8 cellular contexts compared by ENCODE assay signal in genomic region chr5:150560401-150561191, GRCh38. TPM values are rescaled to one million over a fixed set of nuclear protein-coding genes. Genes with fewer than 3 reads are reported as not detected.
DNase-seq lines count a peak whose midpoint lies in the region; ATAC-seq and TF ChIP-seq lines count a peak whose summit lies in the region.

No MANE protein-coding gene starts in this region.

- POLR2A ChIA-PET in activated CD8-positive, alpha-beta T cell treated with anti-CD3 and anti-CD28 coated beads, Interleukin-2, amount 10 ng/mL, durations not matched to agents 7 days and 5 days (lab: Charles Lee): no interaction called here

- H3K27ac Mint-ChIP-seq in CD4-positive, CD25-positive, alpha-beta regulatory T cell: no peak overlapping the region
- no peak overlapping the region for H3K27ac Mint-ChIP-seq in activated CD8-positive, alpha-beta T cell treated with anti-CD3 and anti-CD28 coated beads, Interleukin-2, amount 10 ng/mL, durations not matched to agents 7 days and 5 days
- peak overlapping the region; percentile 63 for H3K27ac Mint-ChIP-seq in endodermal cell

- WGBS in endodermal cell (ENCODE audit: insufficient coverage in 1 of 2, insufficient read length in 1 of 2), 2 experiments: 35 to 36% methylated on average over 8 of the region's 11 CpGs
- 14 to 28% methylated on average over 6 to 8 of the region's 11 CpGs for WGBS in mesodermal cell (ENCODE audit: insufficient coverage in 2 of 2), 2 experiments

- ATAC-seq in CD4-positive, CD25-positive, alpha-beta regulatory T cell (ENCODE audit: low read depth in 2 of 2): peak; percentile 78 to 90
- peak; percentile 67 for ATAC-seq in HG03565 (IDR thresholded peaks at IDR 0.05; ENCODE audit: unreplicated experiment)
- ATAC-seq in activated CD8-positive, alpha-beta T cell treated with anti-CD3 and anti-CD28 coated beads, Interleukin-2, amount 10 ng/mL, durations not matched to agents 7 days and 5 days: peak; percentile 94

- H3K36me3 Mint-ChIP-seq in CD4-positive, CD25-positive, alpha-beta regulatory T cell: no peaks in the 10 kb centered on the region
- no peaks in the 10 kb centered on the region for H3K36me3 Mint-ChIP-seq in activated CD8-positive, alpha-beta T cell treated with anti-CD3 and anti-CD28 coated beads, Interleukin-2, amount 10 ng/mL, durations not matched to agents 7 days and 5 days (ENCODE audit: low read depth)
- H3K36me3 Mint-ChIP-seq in endodermal cell (ENCODE audit: low read depth): peaks cover 12% of the 10 kb centered on the region

- no peak overlapping the region for H3K4me3 Mint-ChIP-seq in CD4-positive, CD25-positive, alpha-beta regulatory T cell
- no peak overlapping the region for H3K4me3 Mint-ChIP-seq in activated CD8-positive, alpha-beta T cell treated with anti-CD3 and anti-CD28 coated beads, Interleukin-2, amount 10 ng/mL, durations not matched to agents 7 days and 5 days
- no peak overlapping the region for H3K4me3 Mint-ChIP-seq in endodermal cell

- no peaks in the 10 kb centered on the region for H3K27me3 ChIP-seq in CD4-positive, CD25-positive, alpha-beta regulatory T cell (ENCODE audit: control insufficient read depth, insufficient read depth, low read length)
- H3K27me3 ChIP-seq in endodermal cell (ENCODE audit: control insufficient read depth, insufficient read depth, low read length, poor library complexity, severe bottlenecking): no peaks in the 10 kb centered on the region

- no peak overlapping the region for H3K27ac ChIP-seq in CD4-positive, CD25-positive, alpha-beta regulatory T cell (ENCODE audit: insufficient read depth, low read length, poor library complexity, severe bottlenecking)
- peak overlapping the region; percentile 54 for H3K27ac ChIP-seq in endodermal cell (ENCODE audit: low read depth, low read length)
- H3K27ac ChIP-seq in mesodermal cell (ENCODE audit: low read depth, low read length, severe bottlenecking): peak overlapping the region; percentile 25

- no peak overlapping the region for H3K9ac ChIP-seq in endodermal cell (ENCODE audit: extremely low read depth, low read length, poor library complexity, severe bottlenecking)

- H3K9me3 ChIP-seq in CD4-positive, CD25-positive, alpha-beta regulatory T cell (ENCODE audit: control insufficient read depth in 2 of 2, low read length in 2 of 2): no peaks in the 10 kb centered on the region
- H3K9me3 ChIP-seq in endodermal cell (ENCODE audit: control insufficient read depth, low read length): peaks cover 11% of the 10 kb centered on the region
- peaks cover 6% of the 10 kb centered on the region for H3K9me3 ChIP-seq in mesodermal cell (ENCODE audit: control insufficient read depth, low read length)

- H3K4me1 ChIP-seq in CD4-positive, CD25-positive, alpha-beta regulatory T cell (ENCODE audit: control insufficient read depth, insufficient read depth, low read length, poor library complexity, severe bottlenecking): peaks cover 3% of the 10 kb centered on the region
- H3K4me1 ChIP-seq in endodermal cell (ENCODE audit: control insufficient read depth, insufficient read depth, low read length) (peaks cover 8% of the 10 kb centered on the region), mesodermal cell (ENCODE audit: control insufficient read depth, insufficient read depth, low read length, poor library complexity, severe bottlenecking) (peaks cover 10% of the 10 kb centered on the region)

- peaks cover 0 to 2% (median 0%) of the 10 kb centered on the region in 4 donors for H3K4me1 Mint-ChIP-seq in CD4-positive, CD25-positive, alpha-beta regulatory T cell
- H3K4me1 Mint-ChIP-seq in activated CD8-positive, alpha-beta T cell treated with anti-CD3 and anti-CD28 coated beads, Interleukin-2, amount 10 ng/mL, durations not matched to agents 7 days and 5 days (ENCODE audit: low read depth): peaks cover 4% of the 10 kb centered on the region
- peaks cover 16% of the 10 kb centered on the region for H3K4me1 Mint-ChIP-seq in endodermal cell

- H3K27me3 Mint-ChIP-seq in CD4-positive, CD25-positive, alpha-beta regulatory T cell: no peaks in the 10 kb centered on the region
- H3K27me3 Mint-ChIP-seq in activated CD8-positive, alpha-beta T cell treated with anti-CD3 and anti-CD28 coated beads, Interleukin-2, amount 10 ng/mL, durations not matched to agents 7 days and 5 days (ENCODE audit: low read depth): peaks cover 2% of the 10 kb centered on the region
- H3K27me3 Mint-ChIP-seq in endodermal cell (ENCODE audit: insufficient read depth): no peaks in the 10 kb centered on the region

- no peaks in the 10 kb centered on the region for H3K9me3 Mint-ChIP-seq in CD4-positive, CD25-positive, alpha-beta regulatory T cell
- no peaks in the 10 kb centered on the region for H3K9me3 Mint-ChIP-seq in activated CD8-positive, alpha-beta T cell treated with anti-CD3 and anti-CD28 coated beads, Interleukin-2, amount 10 ng/mL, durations not matched to agents 7 days and 5 days (ENCODE audit: insufficient read depth)
- H3K9me3 Mint-ChIP-seq in endodermal cell: peaks cover 15% of the 10 kb centered on the region

- no peaks in the 10 kb centered on the region for H3K36me3 ChIP-seq in CD4-positive, CD25-positive, alpha-beta regulatory T cell (ENCODE audit: control insufficient read depth, insufficient read depth, low read length)
- H3K36me3 ChIP-seq in endodermal cell (ENCODE audit: control insufficient read depth, insufficient read depth, low read length) (peaks cover 11% of the 10 kb centered on the region), mesodermal cell (ENCODE audit: control insufficient read depth, insufficient read depth, low read length) (peaks cover 18% of the 10 kb centered on the region)

- no peak overlapping the region for H3K4me3 ChIP-seq in CD4-positive, CD25-positive, alpha-beta regulatory T cell (ENCODE audit: low read depth, low read length)
- H3K4me3 ChIP-seq in endodermal cell (ENCODE audit: low read length) (no peak overlapping the region), mesodermal cell (ENCODE audit: extremely low read depth, insufficient read depth, low read length, poor library complexity, severe bottlenecking) (no peak overlapping the region)

- CTCF ChIA-PET in activated CD8-positive, alpha-beta T cell treated with anti-CD3 and anti-CD28 coated beads, Interleukin-2, amount 10 ng/mL, durations not matched to agents 7 days and 5 days (lab: Charles Lee): interaction anchor here (0.6 to 3.8 kb wide), 27 partner anchors 8 to 605 kb away, joined by 3 to 42 read pairs (median 4); partner anchors contain the start of genes IRGM, RBM22 and SMIM3

- DNase-seq in CD4-positive, CD25-positive, alpha-beta regulatory T cell: peak; percentile 69 to 78 (median 76)
- DNase-seq in GM19240 (ENCODE audit: insufficient read length, low spot score): peak; percentile 76
- DNase-seq in NCI-H82 treated with DMSO at 0.1 percent for 48 hours (lab: John Stamatoyannopoulos, UW; ENCODE audit: unreplicated experiment): peak; percentile 47
- DNase-seq in activated CD8-positive, alpha-beta T cell treated with anti-CD3 and anti-CD28 coated beads, Interleukin-2, amount 10 ng/mL, durations not matched to agents 7 days and 5 days: peak; percentile 91
- DNase-seq in endodermal cell: peak; percentile 95
- DNase-seq in stimulated activated CD8-positive, alpha-beta memory T cell treated with anti-CD3 and anti-CD28 coated beads, Interleukin-4, amount 100 ng/mL, for 4 hours (ENCODE audit: low read depth in 2 of 2, low spot score in 1 of 2): peak; percentile 56 to 93

- TF ChIP-seq CTCF in endodermal cell (conservative IDR thresholded peaks at IDR 0.05): peak; percentile 92

RNA-seq across cellular contexts. Expression of gene NDST1, which starts 52.7 kb away (rescaled TPM):
- total RNA-seq in CD4-positive, CD25-positive, alpha-beta regulatory T cell: 2.4 TPM
- polyA plus RNA-seq in CD4-positive, CD25-positive, alpha-beta regulatory T cell: not detected
- total RNA-seq in activated CD8-positive, alpha-beta T cell treated with anti-CD3 and anti-CD28 coated beads, Interleukin-2, amount 10 ng/mL, durations not matched to agents 7 days and 5 days: under 1 TPM; 0.63 TPM
- 10 to 100 TPM; 53.3 to 71.7 TPM for total RNA-seq in endodermal cell
- polyA plus RNA-seq in endodermal cell (2013, experiment 1 of 2): 40.7 TPM
- 37.5 TPM for polyA plus RNA-seq in endodermal cell (2013, experiment 2 of 2)
- 42.0 TPM for polyA plus RNA-seq in mesodermal cell (2013, experiment 1 of 2)
- 35.8 TPM for polyA plus RNA-seq in mesodermal cell (2013, experiment 2 of 2)

Comparison
In these comparisons a context has a peak if more than half of its experiments do, and no peak if none do; other contexts are left out.
1. RNA of gene NDST1, which starts 52.7 kb away (total RNA-seq): 53.3 to 71.7 TPM in endodermal cell; 2.4 TPM in CD4-positive, CD25-positive, alpha-beta regulatory T cell (single experiment) and 0.63 TPM in activated CD8-positive, alpha-beta T cell treated with anti-CD3 and anti-CD28 coated beads, Interleukin-2, amount 10 ng/mL, durations not matched to agents 7 days and 5 days; every median in the first group is over 10 times any median in the second.
2. Peak in every context shown above with its lines, with median percentiles within 50 percentile points of each other: ATAC-seq and DNase-seq.